Comparison of ENCODE assay signal across 1 cellular context in genomic region chr14:100281286-100282082, GRCh38.
TF ChIP-seq lines count a peak whose summit lies in the region.

No MANE protein-coding gene starts in this region.

TF ChIP-seq in HepG2, 621 proteins besides CTCF, POLR2A, EP300 and RAD21:
- no peak for TF ChIP-seq CREM (IDR thresholded peaks at IDR 0.05)
- no peak for TF ChIP-seq CREM (CRISPR knock-in tag; IDR thresholded peaks at IDR 0.05)
- TF ChIP-seq, protein P1, sequence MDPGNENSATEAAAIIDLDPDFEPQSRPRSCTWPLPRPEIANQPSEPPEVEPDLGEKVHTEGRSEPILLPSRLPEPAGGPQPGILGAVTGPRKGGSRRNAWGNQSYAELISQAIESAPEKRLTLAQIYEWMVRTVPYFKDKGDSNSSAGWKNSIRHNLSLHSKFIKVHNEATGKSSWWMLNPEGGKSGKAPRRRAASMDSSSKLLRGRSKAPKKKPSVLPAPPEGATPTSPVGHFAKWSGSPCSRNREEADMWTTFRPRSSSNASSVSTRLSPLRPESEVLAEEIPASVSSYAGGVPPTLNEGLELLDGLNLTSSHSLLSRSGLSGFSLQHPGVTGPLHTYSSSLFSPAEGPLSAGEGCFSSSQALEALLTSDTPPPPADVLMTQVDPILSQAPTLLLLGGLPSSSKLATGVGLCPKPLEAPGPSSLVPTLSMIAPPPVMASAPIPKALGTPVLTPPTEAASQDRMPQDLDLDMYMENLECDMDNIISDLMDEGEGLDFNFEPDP (CRISPR knock-in tag; conservative IDR thresholded peaks at IDR 0.05) = 0 out of 2 replicates have a peak, but pooled peaks have one; percentile 67
- TF ChIP-seq HIVEP1 (CRISPR knock-in tag; IDR thresholded peaks at IDR 0.05) = 0 out of 2 replicates have a peak, but pooled peaks have one; percentile 29
- TF ChIP-seq AGO2 (optimal IDR thresholded peaks at IDR 0.05; ENCODE audit: low read depth, low read length) = peak; percentile 31
